In genomic region chr14:33848009-33848408, GRCh38 we compare ENCODE assay signal across 18 cellular contexts.
A peak's percentile ranks its signal among the peaks of the same experiment; 100 is the strongest.
DNase-seq lines count a peak whose midpoint lies in the region; ATAC-seq and TF ChIP-seq lines count a peak whose summit lies in the region.
"Had no signal": no experiment of that assay in that cellular context is flagged by ENCODE, and none has a peak within 500 bp of the region (broad histone marks: within the 10 kb centered on the region; RNA-seq: fewer than 3 reads in every experiment).

No MANE protein-coding gene starts in this region.

- no peaks in the 10 kb centered on the region for H4K20me1 ChIP-seq in IMR-90 (ENCODE audit: insufficient read depth, low read length)

- no peaks in the 10 kb centered on the region for H3K36me3 ChIP-seq in IMR-90 (ENCODE audit: control insufficient read depth, insufficient read depth, low read length)
- H3K36me3 ChIP-seq: BE2C, HAP-1 had no signal

- DNase-seq in IMR-90, result no peak
- no peak for DNase-seq in caudate nucleus (lab: John Stamatoyannopoulos, UW)
- DNase-seq in inferior parietal cortex (ENCODE audit: extremely low spot score), result no peak
- DNase-seq in iPS-NIHi11 (ENCODE audit: low spot score), result no peak
- DNase-seq in SHP77 (lab: John Stamatoyannopoulos, UW), result no peak
- DNase-seq: ACHN; BE2C; CD4-positive, CD25-positive, alpha-beta regulatory T cell; CD8-positive, alpha-beta memory T cell; COR-L47; DMS 273 treated with DMSO at 0.1 percent for 48 hours; DMS53; DND-41; EL had no signal

- H2AFZ ChIP-seq in IMR-90 (replicated peaks; ENCODE audit: low read length, poor library complexity), result no peak overlapping the region

- no peak overlapping the region for H4K91ac ChIP-seq in IMR-90 (ENCODE audit: insufficient read depth, low read depth, low read length)

- POLR2A ChIA-PET in IMR-90 (lab: Charles Lee; ENCODE audit: unreplicated experiment), result no interaction called here

- TF ChIP-seq POLR2A in IMR-90 (IDR thresholded peaks at IDR 0.05; ENCODE audit: low read depth, low read length), result no peak

- in situ Hi-C loops in IMR-90 (cut with MboI; ENCODE audit: low sequenced_read_pairs), result loop anchor here (10.0 kb wide), 1 partner anchor 377 kb away; no protein-coding TSS in a partner anchor

- no peak overlapping the region for H3K23ac ChIP-seq in IMR-90 (ENCODE audit: low read depth, low read length)

- no peak overlapping the region for H3K27ac ChIP-seq in IMR-90 (ENCODE audit: insufficient read depth, low read length)
- peak overlapping the region; percentile 65 for H3K27ac ChIP-seq in caudate nucleus (ENCODE audit: low read depth, low read length)
- peak overlapping the region; percentile 83 for H3K27ac ChIP-seq in layer of hippocampus (ENCODE audit: low read depth, low read length)
- peak overlapping the region; percentile 91 for H3K27ac ChIP-seq in temporal lobe (ENCODE audit: low read depth, low read length)

- H4K5ac ChIP-seq in IMR-90 (ENCODE audit: low read depth, low read length), result no peak overlapping the region

- H3K56ac ChIP-seq in IMR-90 (ENCODE audit: extremely low read depth, insufficient read depth, low read length), result no peak overlapping the region

- H3K27me3 ChIP-seq in IMR-90 (ENCODE audit: control insufficient read depth, insufficient read depth, low read length), result no peaks in the 10 kb centered on the region
- no peaks in the 10 kb centered on the region for H3K27me3 ChIP-seq in layer of hippocampus (ENCODE audit: control insufficient read depth, insufficient read depth, low read length)
- H3K27me3 ChIP-seq: BE2C had no signal

- dilution Hi-C loops in IMR-90 (cut with HindIII; ENCODE audit: low sequenced_read_pairs, unreplicated experiment), result no loop called here

- H3K79me1 ChIP-seq in IMR-90 (ENCODE audit: low read depth in 1 of 2, low read length in 2 of 2), result no peaks in the 10 kb centered on the region

- H2BK15ac ChIP-seq in IMR-90 (ENCODE audit: low read depth, low read length), result no peak overlapping the region

- no peak overlapping the region for H3K9ac ChIP-seq in IMR-90 (ENCODE audit: low read depth, low read length)

- H3K4me1 ChIP-seq in IMR-90 (ENCODE audit: control insufficient read depth, insufficient read depth, low read length), result no peaks in the 10 kb centered on the region

- H2AK5ac ChIP-seq in IMR-90 (ENCODE audit: low read depth, low read length), result no peak overlapping the region

- no TSS peak for BruUV-seq in IMR-90 (replicated peaks; lab: Mats Ljungman, UMichigan)

- CTCF ChIA-PET in IMR-90 (lab: Yijun Ruan, JAX), result no interaction called here

- no peak overlapping the region for H3K4me2 ChIP-seq in IMR-90 (ENCODE audit: low read depth, low read length)

- no peak overlapping the region for H3K4ac ChIP-seq in IMR-90 (ENCODE audit: low read depth, low read length)

- no peak overlapping the region for H4K8ac ChIP-seq in IMR-90 (ENCODE audit: low read depth in 2 of 2, low read length in 2 of 2)

- TF ChIP-seq RAD21 in IMR-90 (IDR thresholded peaks at IDR 0.05; ENCODE audit: low read length), result no peak

- WGBS in IMR-90 (ENCODE audit: extremely low coverage in 2 of 2, insufficient read length in 1 of 2), 2 experiments, result no CpG with 5 or more reads among the region's 5 CpGs

- no peak overlapping the region for H3K18ac ChIP-seq in IMR-90 (ENCODE audit: low read depth, low read length)

- H3K14ac ChIP-seq in IMR-90 (replicated peaks; ENCODE audit: low read depth, low read length), result no peak overlapping the region

- no peak overlapping the region for H3K4me3 ChIP-seq in IMR-90 (ENCODE audit: insufficient read depth, low read depth, low read length)
- H3K4me3 ChIP-seq: GM12878, HAP-1 had no signal

- H3K9me1 ChIP-seq in IMR-90 (ENCODE audit: insufficient read depth, low read length), result no peaks in the 10 kb centered on the region

- intact Hi-C loops in IMR-90 (cut with micrococcal nuclease), result no loop called here

- H2BK5ac ChIP-seq in IMR-90 (ENCODE audit: low read depth, low read length, poor library complexity, severe bottlenecking), result no peak overlapping the region

- no peaks in the 10 kb centered on the region for H3K9me3 ChIP-seq in IMR-90 (ENCODE audit: control insufficient read depth, insufficient read depth, low read length)
- H3K9me3 ChIP-seq: BE2C, HAP-1 had no signal

- ATAC-seq in IMR-90 (ENCODE audit: low read depth), result no peak
- ATAC-seq: GM12878 had no signal

- H2BK120ac ChIP-seq in IMR-90 (ENCODE audit: low read depth, low read length), result no peak overlapping the region

- H2BK20ac ChIP-seq in IMR-90 (ENCODE audit: low read depth, low read length), result no peak overlapping the region

- no peak overlapping the region for H2AK9ac ChIP-seq in IMR-90 (replicated peaks; ENCODE audit: low read depth, low read length, poor library complexity)

- TF ChIP-seq CTCF in IMR-90 (conservative IDR thresholded peaks at IDR 0.05; ENCODE audit: low read depth, low read length), result no peak

TF ChIP-seq in IMR-90, 13 proteins besides CTCF, POLR2A, EP300 and RAD21:
- peak; percentile 50 for TF ChIP-seq MAFK (IDR thresholded peaks at IDR 0.05; ENCODE audit: low read depth, low read length)
- peak; percentile 82 for TF ChIP-seq CEBPB (IDR thresholded peaks at IDR 0.05; ENCODE audit: low read depth, low read length)
- no peak for TF ChIP-seq USF2 (IDR thresholded peaks at IDR 0.05; ENCODE audit: low read depth, low read length)
TF ChIP-seq in IMR-90: peak in this region for 2.
